In genomic region chr1:208631057-208631456, GRCh38 we compare ENCODE assay signal across 19 cellular contexts.
"Had no signal": no experiment of that assay in that cellular context is flagged by ENCODE, and none has a peak within 500 bp of the region (broad histone marks: within the 10 kb centered on the region; RNA-seq: fewer than 3 reads in every experiment).

No MANE protein-coding gene starts in this region.

- H3K27me3 ChIP-seq: colonic mucosa, heart left ventricle, left lung, ovary, tibial nerve, upper lobe of right lung, vagina had no signal

- H3K27me3 Mint-ChIP-seq: progenitor cell of endocrine pancreas had no signal

- H3K4me1 ChIP-seq: colonic mucosa, heart left ventricle, left lung, lower lobe of right lung, tibial nerve, upper lobe of right lung, vagina had no signal

- DNase-seq: colonic mucosa; dermis blood vessel endothelial cell; effector CD8-positive, alpha-beta T cell; heart left ventricle; left lung; lower lobe of right lung; mesendoderm; naive thymus-derived CD4-positive, alpha-beta T cell; nephron progenitor cell; nucleus accumbens; ovary; small intestine; stimulated activated CD4-positive, alpha-beta T cell treated with anti-CD3 and anti-CD28 coated beads, Interleukin-12 subunit alpha, Interleukin-12 subunit beta, amount 100 ng/mL, for 4 hours; stimulated activated naive CD8-positive, alpha-beta T cell treated with anti-CD3 and anti-CD28 coated beads, Interleukin-15, Interleukin-2, amounts not matched to agents 100 U/mL and 50 U/mL, for 24 hours; upper lobe of right lung had no signal

- H3K4me3 Mint-ChIP-seq: naive thymus-derived CD4-positive, alpha-beta T cell; nephron progenitor cell; stimulated activated effector memory CD8-positive, alpha-beta T cell treated with anti-CD3 and anti-CD28 coated beads, Interleukin-12 subunit alpha, Interleukin-12 subunit beta, amount 100 ng/mL, for 72 hours had no signal

- H3K27ac Mint-ChIP-seq: naive thymus-derived CD4-positive, alpha-beta T cell; nephron progenitor cell; progenitor cell of endocrine pancreas; stimulated activated effector memory CD8-positive, alpha-beta T cell treated with anti-CD3 and anti-CD28 coated beads, Interleukin-12 subunit alpha, Interleukin-12 subunit beta, amount 100 ng/mL, for 72 hours had no signal

- H3K36me3 ChIP-seq: colonic mucosa, heart left ventricle, left lung, lower lobe of right lung, ovary, tibial nerve, upper lobe of right lung, vagina had no signal

- H3K4me3 ChIP-seq: colonic mucosa, heart left ventricle, left lung, lower lobe of right lung, ovary, tibial nerve, upper lobe of right lung, vagina had no signal

- H3K4me1 Mint-ChIP-seq: naive thymus-derived CD4-positive, alpha-beta T cell; stimulated activated effector memory CD8-positive, alpha-beta T cell treated with anti-CD3 and anti-CD28 coated beads, Interleukin-12 subunit alpha, Interleukin-12 subunit beta, amount 100 ng/mL, for 72 hours had no signal

- H3K36me3 Mint-ChIP-seq: naive thymus-derived CD4-positive, alpha-beta T cell; stimulated activated effector memory CD8-positive, alpha-beta T cell treated with anti-CD3 and anti-CD28 coated beads, Interleukin-12 subunit alpha, Interleukin-12 subunit beta, amount 100 ng/mL, for 72 hours had no signal

- H3K9me3 ChIP-seq: colonic mucosa, heart left ventricle, left lung, lower lobe of right lung, ovary, tibial nerve, upper lobe of right lung, vagina had no signal

- H3K9me3 Mint-ChIP-seq: nephron progenitor cell; stimulated activated effector memory CD8-positive, alpha-beta T cell treated with anti-CD3 and anti-CD28 coated beads, Interleukin-12 subunit alpha, Interleukin-12 subunit beta, amount 100 ng/mL, for 72 hours had no signal

- H3K27ac ChIP-seq: colonic mucosa, heart left ventricle, left lung, lower lobe of right lung, ovary, tibial nerve, upper lobe of right lung, vagina had no signal
